20 cellular contexts compared by ENCODE assay signal in the genomic region with DNA sequence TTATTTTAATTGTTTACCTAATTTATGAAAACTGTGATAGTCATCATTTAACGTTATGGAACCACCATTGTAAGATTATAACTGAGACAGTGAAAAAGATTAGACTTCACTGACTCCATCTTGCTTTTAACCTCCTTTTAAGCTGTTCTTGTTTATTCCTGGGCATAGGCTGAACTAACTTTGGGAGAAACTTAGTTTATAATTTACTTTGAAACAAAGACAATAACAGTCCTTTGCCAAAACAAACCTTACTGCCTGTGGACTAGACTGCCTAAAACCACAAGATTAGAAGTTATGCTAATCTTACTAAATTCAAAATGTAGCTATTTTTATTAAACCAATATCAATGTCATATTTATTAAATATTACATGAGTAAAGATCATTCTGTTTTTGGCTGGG. TPM values are rescaled to one million over a fixed set of nuclear protein-coding genes. Genes with fewer than 3 reads are reported as not detected.
DNase-seq lines count a peak whose midpoint lies in the region; ATAC-seq, FAIRE-seq and TF ChIP-seq lines count a peak whose summit lies in the region.
"Had no signal": no experiment of that assay in that cellular context is flagged by ENCODE, and none has a peak within 500 bp of the region (broad histone marks: within the 10 kb centered on the region; RNA-seq: fewer than 3 reads in every experiment).

No MANE protein-coding gene starts in this region.

- no peak for TF ChIP-seq POLR2A in HepG2 (IDR thresholded peaks at IDR 0.05; ENCODE audit: insufficient read depth in 1 of 2, low read depth in 2 of 2, low read length in 2 of 2)

- H3K36me3 ChIP-seq in liver (ENCODE audit: control insufficient read depth in 4 of 4, insufficient read depth in 3 of 4, low read depth in 1 of 4, low read length in 3 of 4) = no peaks in the 10 kb centered on the region
- H3K36me3 ChIP-seq in HepG2 (replicated peaks in 1 of 2; ENCODE audit: control insufficient read depth in 1 of 2, insufficient read depth in 2 of 2, low read length in 2 of 2) = no peaks in the 10 kb centered on the region
- H3K36me3 ChIP-seq in kidney (ENCODE audit: control insufficient read depth in 1 of 2, insufficient read depth in 2 of 2, low read length in 2 of 2) = no peaks in the 10 kb centered on the region
- H3K36me3 ChIP-seq in pancreas = no peaks in the 10 kb centered on the region

- H3K27ac ChIP-seq in liver (ENCODE audit: low read depth in 1 of 2, low read length in 2 of 2) (no peak overlapping the region), HepG2 (ENCODE audit: extremely low read length, insufficient read depth, low read length) (no peak overlapping the region), kidney (ENCODE audit: low read depth in 2 of 2, low read length in 2 of 2) (no peak overlapping the region), pancreas (no peak overlapping the region), right cardiac atrium (ENCODE audit: low read length) (no peak overlapping the region)

- H3K4me1 ChIP-seq in liver (ENCODE audit: control insufficient read depth in 4 of 4, insufficient read depth in 4 of 4, low read length in 3 of 4) (peaks cover 0 to 23% (median 16%) of the 10 kb centered on the region in 4 donors), HepG2 (ENCODE audit: insufficient read depth, low read length) (no peaks in the 10 kb centered on the region), kidney (ENCODE audit: control insufficient read depth in 1 of 2, insufficient read depth in 1 of 2, low read depth in 1 of 2, low read length in 2 of 2) (no peaks in the 10 kb centered on the region), pancreas (peaks cover 0 to 21% (median 12%) of the 10 kb centered on the region in 3 donors), right cardiac atrium (ENCODE audit: control insufficient read depth, insufficient read depth, low read length) (no peaks in the 10 kb centered on the region)

- no TSS peak for BruUV-seq in HepG2 (replicated peaks; lab: Mats Ljungman, UMichigan)

- intact Hi-C loops in HepG2 (cut with micrococcal nuclease; ENCODE audit: unreplicated experiment) = no loop called here
- intact Hi-C loops in kidney (cut with DNase I) = no loop called here
- intact Hi-C loops in pancreas (cut with DNase I) = no loop called here
- intact Hi-C loops in right cardiac atrium (cut with DNase I) = no loop called here

- POLR2A ChIA-PET in HepG2 (lab: Yijun Ruan, JAX) = no interaction called here

- H3K79me2 ChIP-seq in HepG2 (ENCODE audit: insufficient read depth, low read length) = no peaks in the 10 kb centered on the region

- H2AFZ ChIP-seq in HepG2 (ENCODE audit: low read length) = no peak overlapping the region
- H2AFZ ChIP-seq: GM23338 had no signal

- no peaks in the 10 kb centered on the region for H4K20me1 ChIP-seq in HepG2 (ENCODE audit: insufficient read depth, low read length)

- TF ChIP-seq RAD21 in liver (IDR thresholded peaks at IDR 0.05) (peak; percentile 19 to 38), HepG2 (CRISPR knock-in tag; IDR thresholded peaks at IDR 0.05) (no peak)

- FAIRE-seq in HepG2 (lab: Jason Lieb, UNC) (no peak), kidney (lab: Jason Lieb, UNC) (peak; percentile 52), pancreas (lab: Jason Lieb, UNC) (no peak)
- FAIRE-seq: GM12891, GM18507 had no signal

- DNase-seq in HepG2 (ENCODE audit: low spot score) (no peak), kidney (no peak), pancreas (no peak), OCI-M1 (lab: John Stamatoyannopoulos, UW) (no peak), right cardiac atrium (no peak)
- DNase-seq: 8988T; C1 segment of cervical spinal cord; Calu3; CD4-positive, alpha-beta memory T cell; COR-L47; DMS53; DMS79 treated with DMSO at 0.1 percent for 48 hours; GF-D8; H9 had no signal

- WGBS in liver = 66% methylated on average over 1 of the region's 1 CpG
- 92% methylated on average over 1 of the region's 1 CpG for WGBS in HepG2 (ENCODE audit: low lambda C conversion rate)
- 36 to 38% methylated on average over 1 of the region's 1 CpG for WGBS in pancreas, 2 donors
- WGBS in right cardiac atrium = 83% methylated on average over 1 of the region's 1 CpG

- no peaks in the 10 kb centered on the region for H3K9me3 ChIP-seq in liver (ENCODE audit: control insufficient read depth in 4 of 4, low read length in 3 of 4)
- peaks cover 15% of the 10 kb centered on the region; the same call in 1 of the 2 replicates for H3K9me3 ChIP-seq in HepG2 (ENCODE audit: low read length)
- no peaks in the 10 kb centered on the region for H3K9me3 ChIP-seq in kidney (ENCODE audit: control insufficient read depth in 1 of 2, low read length in 2 of 2)
- H3K9me3 ChIP-seq in pancreas = no peaks in the 10 kb centered on the region
- H3K9me3 ChIP-seq in right cardiac atrium (ENCODE audit: control insufficient read depth, low read length) = no peaks in the 10 kb centered on the region

- ATAC-seq in HepG2 = no peak
- ATAC-seq in pancreas = peak in 3 of 4 donors; percentile 22 to 79 (median 57)
- no peak for ATAC-seq in HG02840 (IDR thresholded peaks at IDR 0.05; ENCODE audit: low FRiP score, unreplicated experiment)
- no peak for ATAC-seq in right cardiac atrium
- ATAC-seq: GM23338, HCT116 had no signal

- CTCF ChIA-PET in HepG2 (lab: Yijun Ruan, JAX; ENCODE audit: low intra/inter-chr PET ratio, low total read pairs) = no interaction called here

- H3K9ac ChIP-seq in liver (ENCODE audit: low read depth in 1 of 2, low read length in 2 of 2) (no peak overlapping the region), HepG2 (ENCODE audit: insufficient read depth, low read depth, low read length) (no peak overlapping the region), kidney (ENCODE audit: low read length in 2 of 2) (no peak overlapping the region)

- no peak for TF ChIP-seq CTCF in liver (IDR thresholded peaks at IDR 0.05; ENCODE audit: low read depth, low read length, missing input control)
- TF ChIP-seq CTCF in HepG2 (CRISPR knock-in tag; IDR thresholded peaks at IDR 0.05) = no peak
- no peak for TF ChIP-seq CTCF in kidney (IDR thresholded peaks at IDR 0.05; ENCODE audit: borderline replicate concordance, extremely low read depth, insufficient read depth)
- no peak for TF ChIP-seq CTCF in pancreas (IDR thresholded peaks at IDR 0.05)

- no peak for TF ChIP-seq EP300 in HepG2 (IDR thresholded peaks at IDR 0.05; ENCODE audit: low read depth in 2 of 2, low read length in 2 of 2)
- TF ChIP-seq EP300 in HepG2 (CRISPR knock-in tag; IDR thresholded peaks at IDR 0.05; ENCODE audit: borderline replicate concordance) = no peak

- in situ Hi-C loops in HepG2 (cut with HindIII; ENCODE audit: extremely low pct_ligation_motif_present, low pct_unique_long_range_greater_than_20kb) = no loop called here

- no peak overlapping the region for H3K4me2 ChIP-seq in HepG2 (ENCODE audit: low read depth, low read length)
- H3K4me2 ChIP-seq: GM23338 had no signal

- H3K27me3 ChIP-seq in liver (ENCODE audit: control insufficient read depth in 4 of 4, insufficient read depth in 4 of 4, low read length in 3 of 4) (no peaks in the 10 kb centered on the region), HepG2 (ENCODE audit: control insufficient read depth in 1 of 2, insufficient read depth in 2 of 2, low read length in 2 of 2) (no peaks in the 10 kb centered on the region), pancreas (no peaks in the 10 kb centered on the region), right cardiac atrium (ENCODE audit: control insufficient read depth, insufficient read depth) (no peaks in the 10 kb centered on the region)

- H3K4me3 ChIP-seq in liver (ENCODE audit: low read depth in 1 of 3, low read length in 3 of 3) = no peak overlapping the region
- no peak overlapping the region for H3K4me3 ChIP-seq in HepG2 (replicated peaks in 1 of 3; ENCODE audit: insufficient read depth in 1 of 3, low read depth in 2 of 3, low read length in 3 of 3)
- no peak overlapping the region for H3K4me3 ChIP-seq in kidney (ENCODE audit: low read length in 2 of 2)
- no peak overlapping the region for H3K4me3 ChIP-seq in pancreas
- no peak overlapping the region for H3K4me3 ChIP-seq in right cardiac atrium (ENCODE audit: low read length)
- H3K4me3 ChIP-seq: GM23338 had no signal

RNA-seq across cellular contexts. Expression of a gene that starts 44.3 kb away (rescaled TPM):
- total RNA-seq in liver (10 to 100 TPM in 1 of 2 donors, 1 to 10 TPM in 1; 7.1 to 36.0 TPM), HepG2 (2016; rRNA removed; fragmentation: Illumina TruSeq; extraction: Trizol) (11.7 and 14.8 TPM in 2 replicates), kidney (3.4 TPM), pancreas (10 to 100 TPM in 2 of 6 donors, 1 to 10 TPM in 4; 5.0 to 15.1 (median 8.8) TPM), right cardiac atrium (10 to 100 TPM in 3 of 4 donors, 1 to 10 TPM in 1; 7.6 to 21.0 (median 15.3) TPM)
- polyA plus RNA-seq in liver (10 to 100 TPM; 54.3 to 65.8 TPM), HepG2 (2011; rRNA removed) (22.7 and 38.5 TPM in 2 replicates), kidney (ENCODE audit: insufficient read depth, low read depth, low replicate concordance) (4.6 TPM), pancreas (1 to 10 TPM; 4.2 to 9.3 TPM), right cardiac atrium (8.9 TPM)
- 12.3 and 13.1 TPM in 2 replicates for total RNA-seq in HepG2 (2016; cell fraction: cytosol; rRNA removed; fragmentation: Illumina TruSeq; extraction: Trizol; ENCODE audit: low read depth)
- 14.9 and 15.7 TPM in 2 replicates for total RNA-seq in HepG2 (2016; cell fraction: insoluble cytoplasmic fraction; rRNA removed; fragmentation: Illumina TruSeq; extraction: Trizol)
- total RNA-seq in HepG2 (2016; cell fraction: membrane; rRNA removed; fragmentation: Illumina TruSeq; extraction: Trizol) = 15.8 and 19.0 TPM in 2 replicates
- total RNA-seq in HepG2 (2016; cell fraction: nucleus; rRNA removed; fragmentation: Illumina TruSeq; extraction: Trizol) = 10.6 and 12.1 TPM in 2 replicates
- polyA plus RNA-seq in HepG2 (2011; cell fraction: cytosol; rRNA removed) = 20.6 and 27.2 TPM in 2 replicates
- 5.3 and 7.0 TPM in 2 replicates for polyA plus RNA-seq in HepG2 (2011; cell fraction: nucleus; rRNA removed)
- polyA plus RNA-seq in HepG2 (2012) = 18.8 and 51.5 TPM in 2 replicates
- 12.8 and 17.6 TPM in 2 replicates for polyA plus RNA-seq in HepG2 (2016; cell fraction: cytosol; fragmentation: Illumina TruSeq; extraction: Trizol; ENCODE audit: low read depth)
- polyA plus RNA-seq in HepG2 (2016; cell fraction: insoluble cytoplasmic fraction; fragmentation: Illumina TruSeq; extraction: Trizol; ENCODE audit: low read depth) = 11.9 and 14.7 TPM in 2 replicates
- 13.4 and 20.3 TPM in 2 replicates for polyA plus RNA-seq in HepG2 (2016; cell fraction: membrane; fragmentation: Illumina TruSeq; extraction: Trizol; ENCODE audit: low read depth)
- polyA plus RNA-seq in HepG2 (2016; cell fraction: nucleus; fragmentation: Illumina TruSeq; extraction: Trizol; ENCODE audit: insufficient read depth, low read depth) = 11.9 and 14.7 TPM in 2 replicates
- polyA minus RNA-seq in HepG2 (2011; rRNA and poly(A)+ RNA removed; ENCODE audit: low replicate concordance) = 10.5 and 24.5 TPM in 2 replicates
- polyA minus RNA-seq in HepG2 (2011; cell fraction: cytosol; rRNA and poly(A)+ RNA removed) = 9.0 and 12.6 TPM in 2 replicates
- 9.8 and 13.3 TPM in 2 replicates for polyA minus RNA-seq in HepG2 (2011; cell fraction: nucleus; rRNA and poly(A)+ RNA removed)
- polyA plus RNA-seq: CD4-positive, alpha-beta memory T cell had no signal

RNA-seq across cellular contexts. Expression of a gene that starts 46.7 kb away (rescaled TPM):
- total RNA-seq in liver (1 to 10 TPM; 1.9 to 4.7 TPM), HepG2 (2016; rRNA removed; fragmentation: Illumina TruSeq; extraction: Trizol) (6.0 and 7.0 TPM in 2 replicates), kidney (4.4 TPM), pancreas (1 to 10 TPM; 1.1 to 2.4 (median 1.5) TPM), right cardiac atrium (1 to 10 TPM; 4.1 to 6.9 (median 4.5) TPM)
- polyA plus RNA-seq in liver (1 to 10 TPM; 1.1 to 1.2 TPM), HepG2 (2011; rRNA removed) (3.4 and 3.6 TPM in 2 replicates), kidney (ENCODE audit: insufficient read depth, low read depth, low replicate concordance) (1.7 TPM), pancreas (1 to 10 TPM; 1.1 to 2.3 TPM), right cardiac atrium (4.1 TPM)
- 3.0 and 3.4 TPM in 2 replicates for total RNA-seq in HepG2 (2016; cell fraction: cytosol; rRNA removed; fragmentation: Illumina TruSeq; extraction: Trizol; ENCODE audit: low read depth)
- 6.4 and 6.6 TPM in 2 replicates for total RNA-seq in HepG2 (2016; cell fraction: insoluble cytoplasmic fraction; rRNA removed; fragmentation: Illumina TruSeq; extraction: Trizol)
- 7.4 and 9.1 TPM in 2 replicates for total RNA-seq in HepG2 (2016; cell fraction: membrane; rRNA removed; fragmentation: Illumina TruSeq; extraction: Trizol)
- 10.3 and 12.6 TPM in 2 replicates for total RNA-seq in HepG2 (2016; cell fraction: nucleus; rRNA removed; fragmentation: Illumina TruSeq; extraction: Trizol)
- 4.9 and 6.1 TPM in 2 replicates for polyA plus RNA-seq in HepG2 (2011; cell fraction: cytosol; rRNA removed)
- polyA plus RNA-seq in HepG2 (2011; cell fraction: nucleus; rRNA removed) = 7.0 and 8.3 TPM in 2 replicates
- 3.7 and 5.4 TPM in 2 replicates for polyA plus RNA-seq in HepG2 (2012)
- 2.3 and 3.0 TPM in 2 replicates for polyA plus RNA-seq in HepG2 (2016; cell fraction: cytosol; fragmentation: Illumina TruSeq; extraction: Trizol; ENCODE audit: low read depth)
- polyA plus RNA-seq in HepG2 (2016; cell fraction: insoluble cytoplasmic fraction; fragmentation: Illumina TruSeq; extraction: Trizol; ENCODE audit: low read depth) = 6.5 and 7.3 TPM in 2 replicates
- polyA plus RNA-seq in HepG2 (2016; cell fraction: membrane; fragmentation: Illumina TruSeq; extraction: Trizol; ENCODE audit: low read depth) = 6.5 and 6.9 TPM in 2 replicates
- polyA plus RNA-seq in HepG2 (2016; cell fraction: nucleus; fragmentation: Illumina TruSeq; extraction: Trizol; ENCODE audit: insufficient read depth, low read depth) = 4.8 and 5.0 TPM in 2 replicates
- 9.4 and 11.0 TPM in 2 replicates for polyA minus RNA-seq in HepG2 (2011; rRNA and poly(A)+ RNA removed; ENCODE audit: low replicate concordance)
- polyA minus RNA-seq in HepG2 (2011; cell fraction: cytosol; rRNA and poly(A)+ RNA removed) = 4.6 and 6.0 TPM in 2 replicates
- 49.2 and 56.0 TPM in 2 replicates for polyA minus RNA-seq in HepG2 (2011; cell fraction: nucleus; rRNA and poly(A)+ RNA removed)

RNA-seq across cellular contexts. Expression of a gene that starts 47.2 kb away (rescaled TPM):
- total RNA-seq in liver (10 to 100 TPM; 39.5 to 55.8 TPM), HepG2 (2016; rRNA removed; fragmentation: Illumina TruSeq; extraction: Trizol) (77.2 and 95.2 TPM in 2 replicates), kidney (42.7 TPM), pancreas (10 to 100 TPM; 16.5 to 26.3 (median 18.4) TPM), right cardiac atrium (10 to 100 TPM; 44.1 to 56.4 (median 51.0) TPM)
- polyA plus RNA-seq in liver (10 to 100 TPM; 16.7 to 25.7 TPM), HepG2 (2011; rRNA removed) (20.7 and 27.0 TPM in 2 replicates), kidney (ENCODE audit: insufficient read depth, low read depth, low replicate concordance) (27.6 TPM), pancreas (10 to 100 TPM in 1 of 2 donors, 1 to 10 TPM in 1; 8.4 to 13.1 TPM), right cardiac atrium (28.4 TPM)
- 6.5 and 9.2 TPM in 2 replicates for total RNA-seq in HepG2 (2016; cell fraction: cytosol; rRNA removed; fragmentation: Illumina TruSeq; extraction: Trizol; ENCODE audit: low read depth)
- total RNA-seq in HepG2 (2016; cell fraction: insoluble cytoplasmic fraction; rRNA removed; fragmentation: Illumina TruSeq; extraction: Trizol) = 75.3 and 96.0 TPM in 2 replicates
- total RNA-seq in HepG2 (2016; cell fraction: membrane; rRNA removed; fragmentation: Illumina TruSeq; extraction: Trizol) = 31.5 and 33.7 TPM in 2 replicates
- total RNA-seq in HepG2 (2016; cell fraction: nucleus; rRNA removed; fragmentation: Illumina TruSeq; extraction: Trizol) = 50.1 and 54.0 TPM in 2 replicates
- 11.9 and 15.5 TPM in 2 replicates for polyA plus RNA-seq in HepG2 (2011; cell fraction: cytosol; rRNA removed)
- polyA plus RNA-seq in HepG2 (2011; cell fraction: nucleus; rRNA removed) = 8.0 and 10.2 TPM in 2 replicates
- 30.9 and 42.1 TPM in 2 replicates for polyA plus RNA-seq in HepG2 (2012)
- 3.9 and 4.3 TPM in 2 replicates for polyA plus RNA-seq in HepG2 (2016; cell fraction: cytosol; fragmentation: Illumina TruSeq; extraction: Trizol; ENCODE audit: low read depth)
- 74.4 and 75.6 TPM in 2 replicates for polyA plus RNA-seq in HepG2 (2016; cell fraction: insoluble cytoplasmic fraction; fragmentation: Illumina TruSeq; extraction: Trizol; ENCODE audit: low read depth)
- polyA plus RNA-seq in HepG2 (2016; cell fraction: membrane; fragmentation: Illumina TruSeq; extraction: Trizol; ENCODE audit: low read depth) = 14.2 and 15.7 TPM in 2 replicates
- polyA plus RNA-seq in HepG2 (2016; cell fraction: nucleus; fragmentation: Illumina TruSeq; extraction: Trizol; ENCODE audit: insufficient read depth, low read depth) = 44.0 and 46.4 TPM in 2 replicates
- polyA minus RNA-seq in HepG2 (2011; rRNA and poly(A)+ RNA removed; ENCODE audit: low replicate concordance) = 24.9 and 26.6 TPM in 2 replicates
- polyA minus RNA-seq in HepG2 (2011; cell fraction: cytosol; rRNA and poly(A)+ RNA removed) = 41.5 and 45.5 TPM in 2 replicates
- polyA minus RNA-seq in HepG2 (2011; cell fraction: nucleus; rRNA and poly(A)+ RNA removed) = 43.3 and 46.1 TPM in 2 replicates

Comparison
In these comparisons a context has a peak if more than half of its experiments do, and no peak if none do; other contexts are left out.
1. ATAC-seq: peak in pancreas (3 of 4); none in HepG2 (single experiment), HG02840 (single experiment) and right cardiac atrium (0 of 2).